ENCODE assay signal across 1 cellular context in the genomic region with DNA sequence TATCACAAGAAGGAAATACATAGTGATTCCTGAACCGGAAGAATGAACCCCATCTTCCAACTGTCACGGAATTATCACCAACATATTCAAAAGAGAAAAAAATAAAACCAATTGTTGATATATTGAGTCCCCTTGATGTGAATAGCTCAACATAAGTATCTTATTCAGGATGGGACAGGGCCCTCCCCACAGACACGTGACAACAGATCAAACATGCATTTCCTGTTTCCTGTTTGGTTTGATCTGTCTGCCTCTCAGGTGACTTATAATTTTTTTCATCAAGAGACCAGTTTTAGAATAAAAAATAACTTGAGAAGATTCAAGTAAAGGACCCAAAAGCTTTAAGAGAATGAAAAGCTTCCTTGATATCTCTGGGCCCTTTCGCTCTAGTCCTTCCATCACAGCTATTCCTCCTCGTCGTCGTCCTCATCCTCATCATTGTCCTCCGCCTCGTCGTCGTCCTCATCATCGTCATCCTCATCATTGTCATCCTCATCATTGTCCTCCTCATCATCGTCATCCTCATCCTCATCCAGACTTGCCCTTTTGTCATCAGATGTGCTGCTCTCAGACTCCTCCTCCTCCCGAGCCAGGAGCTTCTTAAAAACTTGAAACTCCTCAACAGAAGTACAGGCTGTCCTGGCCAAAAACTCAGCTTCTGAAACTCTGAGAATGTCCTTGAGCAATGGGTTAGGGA.
TF ChIP-seq lines count a peak whose summit lies in the region.

No MANE protein-coding gene starts in this region.

TF ChIP-seq in GM12878, 131 proteins besides CTCF, POLR2A, EP300 and RAD21:
- TF ChIP-seq, protein P1, sequence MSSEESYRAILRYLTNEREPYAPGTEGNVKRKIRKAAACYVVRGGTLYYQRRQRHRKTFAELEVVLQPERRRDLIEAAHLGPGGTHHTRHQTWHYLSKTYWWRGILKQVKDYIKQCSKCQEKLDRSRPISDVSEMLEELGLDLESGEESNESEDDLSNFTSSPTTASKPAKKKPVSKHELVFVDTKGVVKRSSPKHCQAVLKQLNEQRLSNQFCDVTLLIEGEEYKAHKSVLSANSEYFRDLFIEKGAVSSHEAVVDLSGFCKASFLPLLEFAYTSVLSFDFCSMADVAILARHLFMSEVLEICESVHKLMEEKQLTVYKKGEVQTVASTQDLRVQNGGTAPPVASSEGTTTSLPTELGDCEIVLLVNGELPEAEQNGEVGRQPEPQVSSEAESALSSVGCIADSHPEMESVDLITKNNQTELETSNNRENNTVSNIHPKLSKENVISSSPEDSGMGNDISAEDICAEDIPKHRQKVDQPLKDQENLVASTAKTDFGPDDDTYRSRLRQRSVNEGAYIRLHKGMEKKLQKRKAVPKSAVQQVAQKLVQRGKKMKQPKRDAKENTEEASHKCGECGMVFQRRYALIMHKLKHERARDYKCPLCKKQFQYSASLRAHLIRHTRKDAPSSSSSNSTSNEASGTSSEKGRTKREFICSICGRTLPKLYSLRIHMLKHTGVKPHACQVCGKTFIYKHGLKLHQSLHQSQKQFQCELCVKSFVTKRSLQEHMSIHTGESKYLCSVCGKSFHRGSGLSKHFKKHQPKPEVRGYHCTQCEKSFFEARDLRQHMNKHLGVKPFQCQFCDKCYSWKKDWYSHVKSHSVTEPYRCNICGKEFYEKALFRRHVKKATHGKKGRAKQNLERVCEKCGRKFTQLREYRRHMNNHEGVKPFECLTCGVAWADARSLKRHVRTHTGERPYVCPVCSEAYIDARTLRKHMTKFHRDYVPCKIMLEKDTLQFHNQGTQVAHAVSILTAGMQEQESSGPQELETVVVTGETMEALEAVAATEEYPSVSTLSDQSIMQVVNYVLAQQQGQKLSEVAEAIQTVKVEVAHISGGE (CRISPR knock-in tag; IDR thresholded peaks at IDR 0.05): no peak
- TF ChIP-seq BHLHE40 (IDR thresholded peaks at IDR 0.05; ENCODE audit: borderline replicate concordance in 1 of 2, low read depth in 2 of 2, low read length in 1 of 2) (peak; percentile 37 to 48; a peak in 2 of 4 replicates), RB1 (IDR thresholded peaks at IDR 0.05; ENCODE audit: borderline replicate concordance) (no peak), PML (IDR thresholded peaks at IDR 0.05; ENCODE audit: low read length) (no peak), POLR2AphosphoS5 (IDR thresholded peaks at IDR 0.05; ENCODE audit: low read length) (peak; percentile 56; the same call in 1 of the 2 replicates), GABPA (IDR thresholded peaks at IDR 0.05; ENCODE audit: low read depth) (0 out of 2 replicates have a peak, but pooled peaks have one; percentile 12), TCF12 (IDR thresholded peaks at IDR 0.05; ENCODE audit: low read depth, low read length) (no peak), RAD51 (IDR thresholded peaks at IDR 0.05) (peak; percentile 60), KLF5 (IDR thresholded peaks at IDR 0.05; ENCODE audit: partially characterized antibody) (no peak), SPI1 (IDR thresholded peaks at IDR 0.05; ENCODE audit: borderline replicate concordance, insufficient read depth, low read depth, low read length) (0 out of 2 replicates have a peak, but pooled peaks have one; percentile 17), POU2F2 (IDR thresholded peaks at IDR 0.05; ENCODE audit: borderline replicate concordance, low read depth, low read length) (no peak)
- TF ChIP-seq, protein P2, sequence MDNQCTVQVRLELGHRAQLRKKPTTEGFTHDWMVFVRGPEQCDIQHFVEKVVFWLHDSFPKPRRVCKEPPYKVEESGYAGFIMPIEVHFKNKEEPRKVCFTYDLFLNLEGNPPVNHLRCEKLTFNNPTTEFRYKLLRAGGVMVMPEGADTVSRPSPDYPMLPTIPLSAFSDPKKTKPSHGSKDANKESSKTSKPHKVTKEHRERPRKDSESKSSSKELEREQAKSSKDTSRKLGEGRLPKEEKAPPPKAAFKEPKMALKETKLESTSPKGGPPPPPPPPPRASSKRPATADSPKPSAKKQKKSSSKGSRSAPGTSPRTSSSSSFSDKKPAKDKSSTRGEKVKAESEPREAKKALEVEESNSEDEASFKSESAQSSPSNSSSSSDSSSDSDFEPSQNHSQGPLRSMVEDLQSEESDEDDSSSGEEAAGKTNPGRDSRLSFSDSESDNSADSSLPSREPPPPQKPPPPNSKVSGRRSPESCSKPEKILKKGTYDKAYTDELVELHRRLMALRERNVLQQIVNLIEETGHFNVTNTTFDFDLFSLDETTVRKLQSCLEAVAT (IDR thresholded peaks at IDR 0.05): 0 out of 2 replicates have a peak, but pooled peaks have one; percentile 20
- TF ChIP-seq, protein P3, sequence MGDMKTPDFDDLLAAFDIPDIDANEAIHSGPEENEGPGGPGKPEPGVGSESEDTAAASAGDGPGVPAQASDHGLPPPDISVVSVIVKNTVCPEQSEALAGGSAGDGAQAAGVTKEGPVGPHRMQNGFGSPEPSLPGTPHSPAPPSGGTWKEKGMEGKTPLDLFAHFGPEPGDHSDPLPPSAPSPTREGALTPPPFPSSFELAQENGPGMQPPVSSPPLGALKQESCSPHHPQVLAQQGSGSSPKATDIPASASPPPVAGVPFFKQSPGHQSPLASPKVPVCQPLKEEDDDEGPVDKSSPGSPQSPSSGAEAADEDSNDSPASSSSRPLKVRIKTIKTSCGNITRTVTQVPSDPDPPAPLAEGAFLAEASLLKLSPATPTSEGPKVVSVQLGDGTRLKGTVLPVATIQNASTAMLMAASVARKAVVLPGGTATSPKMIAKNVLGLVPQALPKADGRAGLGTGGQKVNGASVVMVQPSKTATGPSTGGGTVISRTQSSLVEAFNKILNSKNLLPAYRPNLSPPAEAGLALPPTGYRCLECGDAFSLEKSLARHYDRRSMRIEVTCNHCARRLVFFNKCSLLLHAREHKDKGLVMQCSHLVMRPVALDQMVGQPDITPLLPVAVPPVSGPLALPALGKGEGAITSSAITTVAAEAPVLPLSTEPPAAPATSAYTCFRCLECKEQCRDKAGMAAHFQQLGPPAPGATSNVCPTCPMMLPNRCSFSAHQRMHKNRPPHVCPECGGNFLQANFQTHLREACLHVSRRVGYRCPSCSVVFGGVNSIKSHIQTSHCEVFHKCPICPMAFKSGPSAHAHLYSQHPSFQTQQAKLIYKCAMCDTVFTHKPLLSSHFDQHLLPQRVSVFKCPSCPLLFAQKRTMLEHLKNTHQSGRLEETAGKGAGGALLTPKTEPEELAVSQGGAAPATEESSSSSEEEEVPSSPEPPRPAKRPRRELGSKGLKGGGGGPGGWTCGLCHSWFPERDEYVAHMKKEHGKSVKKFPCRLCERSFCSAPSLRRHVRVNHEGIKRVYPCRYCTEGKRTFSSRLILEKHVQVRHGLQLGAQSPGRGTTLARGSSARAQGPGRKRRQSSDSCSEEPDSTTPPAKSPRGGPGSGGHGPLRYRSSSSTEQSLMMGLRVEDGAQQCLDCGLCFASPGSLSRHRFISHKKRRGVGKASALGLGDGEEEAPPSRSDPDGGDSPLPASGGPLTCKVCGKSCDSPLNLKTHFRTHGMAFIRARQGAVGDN (IDR thresholded peaks at IDR 0.05): 0 out of 2 replicates have a peak, but pooled peaks have one; percentile 35
